In genomic region chr14:90815567-90815816, GRCh38 we compare ENCODE assay signal across 8 cellular contexts. TPM values are rescaled to one million over a fixed set of nuclear protein-coding genes. Genes with fewer than 3 reads are reported as not detected.
A peak's percentile ranks its signal among the peaks of the same experiment; 100 is the strongest.
DNase-seq lines count a peak whose midpoint lies in the region; ATAC-seq, FAIRE-seq and TF ChIP-seq lines count a peak whose summit lies in the region.

No MANE protein-coding gene starts in this region.

- no peak overlapping the region; the same call in 1 of the 2 replicates for H2AFZ ChIP-seq in H1 (ENCODE audit: low read length)

- H4K20me1 ChIP-seq in H1 (replicated peaks in 1 of 2; ENCODE audit: control insufficient read depth in 1 of 2, insufficient read depth in 2 of 2, low read length in 2 of 2): peaks cover 0 to 3% of the 10 kb centered on the region in 2 experiments

- no peak overlapping the region for H2BK15ac ChIP-seq in H1 (ENCODE audit: low read length)

- H3K4me1 Mint-ChIP-seq in nephron progenitor cell: peaks cover 44% of the 10 kb centered on the region

- H3K23me2 ChIP-seq in H1 (ENCODE audit: low read depth, low read length): peaks cover 8% of the 10 kb centered on the region; the same call in 1 of the 2 replicates

- TF ChIP-seq RAD21 in H1 (IDR thresholded peaks at IDR 0.05 in 1 of 2, conservative IDR thresholded peaks at IDR 0.05 in 1 of 2; ENCODE audit: low read depth in 2 of 2, low read length in 2 of 2): no peak

- H3K36me3 ChIP-seq in MG63 (no peaks in the 10 kb centered on the region), H1 (ENCODE audit: control insufficient read depth in 2 of 4, insufficient read depth in 4 of 4, low read length in 3 of 4) (no peaks in the 10 kb centered on the region)

- H3K9me3 Mint-ChIP-seq in nephron progenitor cell: no peaks in the 10 kb centered on the region

- no peaks in the 10 kb centered on the region for H3K36me3 Mint-ChIP-seq in nephron progenitor cell (ENCODE audit: low read depth)

- no peak for TF ChIP-seq POLR2A in H1 (IDR thresholded peaks at IDR 0.05; ENCODE audit: control extremely low read depth in 1 of 2, low read depth in 2 of 2, low read length in 2 of 2)

- H3K79me1 ChIP-seq in H1 (ENCODE audit: low read depth, low read length): peaks cover 7% of the 10 kb centered on the region; the same call in 1 of the 2 replicates

- no peak overlapping the region for H4K91ac ChIP-seq in H1 (replicated peaks; ENCODE audit: insufficient read length, low read length)

- H4K8ac ChIP-seq in H1 (ENCODE audit: extremely low read depth, insufficient read depth, low read length): no peak overlapping the region

- peaks cover 0 to 10% (median 5%) of the 10 kb centered on the region in 4 experiments; a peak in 6 of 7 replicates for H3K4me1 ChIP-seq in H1 (replicated peaks in 1 of 4; ENCODE audit: control insufficient read depth in 3 of 4, insufficient read depth in 4 of 4, low read length in 3 of 4)

- H3K4me3 ChIP-seq in AG04450 (ENCODE audit: low read depth, low read length) (peak overlapping the region; percentile 75), MG63 (peak overlapping the region; percentile 55), H1 (ENCODE audit: extremely low read depth in 1 of 4, insufficient read depth in 2 of 4, low read depth in 3 of 4, low read length in 4 of 4) (peak overlapping the region; percentile 53 to 83 (median 64))

- no peak overlapping the region for H3K27ac Mint-ChIP-seq in nephron progenitor cell

- no peak overlapping the region for H2BK5ac ChIP-seq in H1 (ENCODE audit: low read depth, low read length)

- peak overlapping the region; percentile 80 to 88 for H3K4me2 ChIP-seq in H1 (ENCODE audit: insufficient read depth in 1 of 2, low read depth in 2 of 2, low read length in 2 of 2)

- POLR2A ChIA-PET in AG04450 (lab: Yijun Ruan, JAX) (interaction anchor here (0.5 kb wide), 1 partner anchor 35 kb away, joined by 4 read pairs; no protein-coding TSS in a partner anchor), H1 (lab: Charles Lee; ENCODE audit: partially characterized antibody) (interaction anchor here (1.8 kb wide), 1 partner anchor 13 kb away, joined by 7 read pairs; no protein-coding TSS in a partner anchor)

- H3K27me3 Mint-ChIP-seq in nephron progenitor cell (ENCODE audit: low read depth, poor library complexity): peaks cover 11% of the 10 kb centered on the region

- ATAC-seq in HG03039 (IDR thresholded peaks at IDR 0.05; ENCODE audit: unreplicated experiment) (no peak), GM18502 (IDR thresholded peaks at IDR 0.05; ENCODE audit: poor library complexity, unreplicated experiment) (no peak)

- no peak for DNase-seq in AG04450 (ENCODE audit: low read depth, low spot score)
- DNase-seq in MG63: no peak
- DNase-seq in H1 (ENCODE audit: low read depth in 1 of 2, low spot score in 2 of 2): no peak
- DNase-seq in nephron progenitor cell: no peak
- no peak for DNase-seq in stimulated activated CD4-positive, alpha-beta T cell treated with anti-CD3 and anti-CD28 coated beads, Interleukin-12 subunit alpha, Interleukin-12 subunit beta, amount 100 ng/mL, for 4 hours
- no peak for DNase-seq in glomerular visceral epithelial cell (ENCODE audit: extremely low spot score)

- FAIRE-seq in H1 (lab: Jason Lieb, UNC): no peak

- H3K9me3 ChIP-seq in AG04450 (ENCODE audit: control insufficient read depth, insufficient read depth, low read length) (no peaks in the 10 kb centered on the region), MG63 (no peaks in the 10 kb centered on the region), H1 (ENCODE audit: insufficient read depth in 2 of 2, low read depth in 1 of 2, low read length in 1 of 2) (no peaks in the 10 kb centered on the region)

- no peaks in the 10 kb centered on the region for H3K79me2 ChIP-seq in H1 (ENCODE audit: control insufficient read depth in 1 of 2, insufficient read depth in 2 of 2, low read length in 2 of 2)

- no peak overlapping the region for H3K23ac ChIP-seq in H1 (ENCODE audit: insufficient read length)

- H3K18ac ChIP-seq in H1 (ENCODE audit: extremely low read depth, low read length): peak overlapping the region; percentile 83; the same call in 1 of the 2 replicates

- no peak for TF ChIP-seq EP300 in H1 (IDR thresholded peaks at IDR 0.05; ENCODE audit: borderline replicate concordance in 1 of 2, low read depth in 2 of 2, low read length in 2 of 2)

- CTCF ChIA-PET in AG04450 (lab: Charles Lee): interaction anchor here (0.5 to 1.6 kb wide), 8 partner anchors 10 to 216 kb away, joined by 3 to 4 read pairs (median 3); no protein-coding TSS in a partner anchor
- CTCF ChIA-PET in H1 (lab: Charles Lee; ENCODE audit: partially characterized antibody): interaction anchor here (0.6 to 2.2 kb wide), 3 partner anchors 11 to 724 kb away, joined by 3 to 9 read pairs (median 9); no protein-coding TSS in a partner anchor

- H2BK20ac ChIP-seq in H1 (ENCODE audit: low read length): no peak overlapping the region

- no peak overlapping the region; a peak in 1 of 7 replicates for H3K9ac ChIP-seq in H1 (replicated peaks in 1 of 4; ENCODE audit: extremely low read depth in 1 of 4, low read depth in 3 of 4, low read length in 3 of 4)

- H2BK12ac ChIP-seq in H1 (ENCODE audit: low read depth, low read length): no peak overlapping the region

- no peak for TF ChIP-seq CTCF in AG04450 (IDR thresholded peaks at IDR 0.05; ENCODE audit: low read depth, low read length)
- no peak for TF ChIP-seq CTCF in H1 (IDR thresholded peaks at IDR 0.05; ENCODE audit: control extremely low read depth in 1 of 3, insufficient read depth in 1 of 3, low read depth in 1 of 3, low read length in 3 of 3)
- no peak for TF ChIP-seq CTCF in nephron progenitor cell (IDR thresholded peaks at IDR 0.05)

- no peak overlapping the region for H2AK5ac ChIP-seq in H1 (ENCODE audit: low read depth, low read length)

- H3K56ac ChIP-seq in H1 (replicated peaks; ENCODE audit: insufficient read length, low read depth, low read length): no peak overlapping the region

- H3K27ac ChIP-seq in AG04450 (ENCODE audit: low read depth, low read length) (no peak overlapping the region), H1 (ENCODE audit: low read depth, low read length) (no peak overlapping the region)

- H4K5ac ChIP-seq in H1 (ENCODE audit: insufficient read length, low read depth, low read length): no peak overlapping the region

- peak overlapping the region; percentile 92 for H3K4me3 Mint-ChIP-seq in nephron progenitor cell

- no peak overlapping the region for H3K14ac ChIP-seq in H1 (ENCODE audit: insufficient read length)

- WGBS in H1 (ENCODE audit: extremely low coverage in 1 of 2, insufficient coverage in 1 of 2, insufficient read length in 1 of 2, insufficient replicate concordance in 2 of 2, low coverage in 1 of 2, low lambda C conversion rate in 2 of 2, missing lambda C conversion rate in 1 of 2), 2 experiments: 74% methylated on average over 6 of the region's 6 CpGs; no CpG with 5 or more reads in 1 of the 2 experiments

- no peak overlapping the region for H3K4ac ChIP-seq in H1 (replicated peaks; ENCODE audit: insufficient read length, low read depth, low read length)

- H2BK120ac ChIP-seq in H1 (replicated peaks; ENCODE audit: low read depth, low read length): no peak overlapping the region

- H3K27me3 ChIP-seq in AG04450 (ENCODE audit: control insufficient read depth, insufficient read depth, low read length): peaks cover 3% of the 10 kb centered on the region
- no peaks in the 10 kb centered on the region for H3K27me3 ChIP-seq in MG63
- H3K27me3 ChIP-seq in H1 (replicated peaks in 1 of 4; ENCODE audit: control insufficient read depth in 3 of 4, extremely low read depth in 1 of 4, insufficient read depth in 3 of 4, low read length in 3 of 4): peaks cover 0 to 5% (median 5%) of the 10 kb centered on the region in 4 experiments; a peak in 4 of 7 replicates

TF ChIP-seq in H1, 55 proteins besides CTCF, POLR2A, EP300 and RAD21:
- TF ChIP-seq CEBPB (IDR thresholded peaks at IDR 0.05; ENCODE audit: low read depth, low read length): no peak
- TF ChIP-seq CHD2 (IDR thresholded peaks at IDR 0.05; ENCODE audit: low read length): no peak
- no peak for TF ChIP-seq BRCA1 (IDR thresholded peaks at IDR 0.05; ENCODE audit: low read depth, low read length)
- TF ChIP-seq RFX5 (IDR thresholded peaks at IDR 0.05; ENCODE audit: borderline replicate concordance, low read depth, low read length): no peak
- TF ChIP-seq BACH1 (IDR thresholded peaks at IDR 0.05; ENCODE audit: low read length): no peak
- no peak for TF ChIP-seq CHD1 (IDR thresholded peaks at IDR 0.05; ENCODE audit: low read depth, low read length)
- TF ChIP-seq GTF2F1 (IDR thresholded peaks at IDR 0.05; ENCODE audit: borderline replicate concordance, low read depth, low read length): no peak
- TF ChIP-seq CBX5 (IDR thresholded peaks at IDR 0.05; ENCODE audit: low read depth, low read length): no peak
- TF ChIP-seq TAF1 (IDR thresholded peaks at IDR 0.05; ENCODE audit: low read depth, low read length): no peak
- no peak for TF ChIP-seq TCF12 (IDR thresholded peaks at IDR 0.05; ENCODE audit: low read depth, low read length)
- no peak for TF ChIP-seq CBX8 (IDR thresholded peaks at IDR 0.05; ENCODE audit: borderline replicate concordance, low read depth, low read length)

RNA-seq across cellular contexts. Expression of gene TTC7B, which starts 0.7 kb away (rescaled TPM):
- polyA plus RNA-seq in AG04450 (2011; rRNA removed) (36.0 and 37.7 TPM in 2 replicates), H1 (2011; rRNA removed) (23.7 and 31.5 TPM in 2 replicates)
- 60.6 and 66.7 TPM in 2 replicates for polyA minus RNA-seq in AG04450 (2011; rRNA and poly(A)+ RNA removed)
- total RNA-seq in MG63 (2014; rRNA removed; shearing (Covaris generic); ENCODE audit: low replicate concordance): 25.4 and 30.0 TPM in 2 replicates
- total RNA-seq in H1 (2021; fragmentation: NEBNext Ultra II Directional; extraction: Animal tissue kit (Norgen Biotek cat#: 25700)): 31.2 and 34.0 TPM in 2 replicates
- polyA plus RNA-seq in H1 (2011; cell fraction: cytosol; rRNA removed): 20.1 TPM
- 38.7 TPM for polyA plus RNA-seq in H1 (2011; cell fraction: nucleus; rRNA removed)
- polyA plus RNA-seq in H1 (2012, experiment 1 of 2): 22.3 to 30.8 TPM (median 23.0 TPM) in 4 replicates
- polyA plus RNA-seq in H1 (2012, experiment 2 of 2): 10.1 TPM
- polyA plus RNA-seq in H1 (2013, experiment 1 of 2): 14.6 TPM
- polyA plus RNA-seq in H1 (2013, experiment 2 of 2): 14.6 TPM
- polyA minus RNA-seq in H1 (2011; rRNA and poly(A)+ RNA removed): 29.7 and 35.0 TPM in 2 replicates
- polyA minus RNA-seq in H1 (2011; cell fraction: cytosol; rRNA and poly(A)+ RNA removed): 39.4 TPM
- 45.8 TPM for polyA minus RNA-seq in H1 (2011; cell fraction: nucleus; rRNA and poly(A)+ RNA removed)
